Comparison of ENCODE assay signal across 23 cellular contexts in genomic region chr5:76625087-76625860, GRCh38. TPM values are rescaled to one million over a fixed set of nuclear protein-coding genes. Genes with fewer than 3 reads are reported as not detected.
A peak's percentile ranks its signal among the peaks of the same experiment; 100 is the strongest.
DNase-seq lines count a peak whose midpoint lies in the region; ATAC-seq, FAIRE-seq and TF ChIP-seq lines count a peak whose summit lies in the region.
"Had no signal": no experiment of that assay in that cellular context is flagged by ENCODE, and none has a peak within 500 bp of the region (broad histone marks: within the 10 kb centered on the region; RNA-seq: fewer than 3 reads in every experiment).

No MANE protein-coding gene starts in this region.

- peaks cover 18% of the 10 kb centered on the region for H3K4me1 Mint-ChIP-seq in activated CD8-positive, alpha-beta T cell treated with anti-CD3 and anti-CD28 coated beads for 36 hours (ENCODE audit: low read depth)
- peaks cover 24% of the 10 kb centered on the region for H3K4me1 Mint-ChIP-seq in activated CD8-positive, alpha-beta T cell treated with anti-CD3 and anti-CD28 coated beads, Interleukin-2, amount 10 ng/mL, durations not matched to agents 7 days and 5 days (ENCODE audit: low read depth)
- peaks cover 20% of the 10 kb centered on the region for H3K4me1 Mint-ChIP-seq in T-helper 17 cell
- H3K4me1 Mint-ChIP-seq in natural killer cell treated with Interleukin-12 subunit alpha and Interleukin-12 subunit beta and Interleukin-15 and Interleukin-18, amount 100 ng/mL, for 72 hours (ENCODE audit: low read depth in 2 of 2): peaks cover 46 to 57% of the 10 kb centered on the region in 2 donors

- no peak overlapping the region for H3K4me3 Mint-ChIP-seq in activated CD8-positive, alpha-beta T cell treated with anti-CD3 and anti-CD28 coated beads for 36 hours
- H3K4me3 Mint-ChIP-seq in activated CD8-positive, alpha-beta T cell treated with anti-CD3 and anti-CD28 coated beads, Interleukin-2, amount 10 ng/mL, durations not matched to agents 7 days and 5 days: no peak overlapping the region
- H3K4me3 Mint-ChIP-seq in T-helper 17 cell: peak overlapping the region; percentile 63
- peak overlapping the region; percentile 29 for H3K4me3 Mint-ChIP-seq in natural killer cell treated with Interleukin-12 subunit alpha and Interleukin-12 subunit beta and Interleukin-15 and Interleukin-18, amount 100 ng/mL, for 72 hours

- BruUV-seq in endothelial cell of umbilical vein (replicated peaks; lab: Mats Ljungman, UMichigan): no TSS peak

- intact Hi-C loops in activated CD8-positive, alpha-beta T cell treated with anti-CD3 and anti-CD28 coated beads for 36 hours (cut with micrococcal nuclease): no loop called here
- intact Hi-C loops in endothelial cell of umbilical vein (cut with micrococcal nuclease) (loop anchor here (1.0 to 2.0 kb wide), 3 partner anchors 14 to 90 kb away; no protein-coding TSS in a partner anchor), ovary (cut with DNase I) (no loop called here)

- peak; percentile 85 for FAIRE-seq in endothelial cell of umbilical vein (lab: Jason Lieb, UNC)
- FAIRE-seq: A549 had no signal

- no peaks in the 10 kb centered on the region for H3K27me3 Mint-ChIP-seq in activated CD8-positive, alpha-beta T cell treated with anti-CD3 and anti-CD28 coated beads for 36 hours
- no peaks in the 10 kb centered on the region for H3K27me3 Mint-ChIP-seq in activated CD8-positive, alpha-beta T cell treated with anti-CD3 and anti-CD28 coated beads, Interleukin-2, amount 10 ng/mL, durations not matched to agents 7 days and 5 days (ENCODE audit: low read depth)
- no peaks in the 10 kb centered on the region for H3K27me3 Mint-ChIP-seq in T-helper 17 cell
- H3K27me3 Mint-ChIP-seq in natural killer cell treated with Interleukin-12 subunit alpha and Interleukin-12 subunit beta and Interleukin-15 and Interleukin-18, amount 100 ng/mL, for 72 hours: no peaks in the 10 kb centered on the region

- WGBS in ovary, 3 donors: 61 to 75% (median 71%) methylated on average over 9 of the region's 9 CpGs

- H3K36me3 ChIP-seq in endothelial cell of umbilical vein (ENCODE audit: control insufficient read depth in 2 of 2, extremely low read depth in 1 of 2, insufficient read depth in 2 of 2, low read length in 2 of 2): no peaks in the 10 kb centered on the region
- H3K36me3 ChIP-seq in WERI-Rb-1: no peaks in the 10 kb centered on the region
- H3K36me3 ChIP-seq in ovary: no peaks in the 10 kb centered on the region
- H3K36me3 ChIP-seq: breast epithelium, vagina had no signal

- H3K79me2 ChIP-seq in endothelial cell of umbilical vein (ENCODE audit: control insufficient read depth, insufficient read depth, low read length): no peaks in the 10 kb centered on the region
- H3K79me2 ChIP-seq: parathyroid adenoma had no signal

- H2AFZ ChIP-seq in endothelial cell of umbilical vein (ENCODE audit: low read depth, low read length): peak overlapping the region; percentile 25
- H2AFZ ChIP-seq: parathyroid adenoma had no signal

- no peak for TF ChIP-seq CTCF in activated CD8-positive, alpha-beta T cell treated with anti-CD3 and anti-CD28 coated beads for 36 hours (IDR thresholded peaks at IDR 0.05)
- TF ChIP-seq CTCF in endothelial cell of umbilical vein (IDR thresholded peaks at IDR 0.05; ENCODE audit: extremely low read depth in 1 of 2, insufficient read depth in 1 of 2, low read depth in 1 of 2, low read length in 2 of 2) (no peak), WERI-Rb-1 (IDR thresholded peaks at IDR 0.05; ENCODE audit: low read depth, low read length) (no peak), ovary (IDR thresholded peaks at IDR 0.05) (no peak)

- no peak for TF ChIP-seq POLR2A in endothelial cell of umbilical vein (IDR thresholded peaks at IDR 0.05; ENCODE audit: low read depth, low read length)
- TF ChIP-seq POLR2A in ovary (IDR thresholded peaks at IDR 0.05): no peak

- CTCF ChIA-PET in activated CD8-positive, alpha-beta T cell treated with anti-CD3 and anti-CD28 coated beads for 36 hours (lab: Charles Lee): interaction anchor here (0.6 to 1.7 kb wide), 5 partner anchors 13 to 299 kb away, joined by 3 to 5 read pairs (median 3); no protein-coding TSS in a partner anchor
- CTCF ChIA-PET in activated CD8-positive, alpha-beta T cell treated with anti-CD3 and anti-CD28 coated beads, Interleukin-2, amount 10 ng/mL, durations not matched to agents 7 days and 5 days (lab: Charles Lee): interaction anchor here (0.8 to 1.3 kb wide), 2 partner anchors 15 to 17 kb away, joined by 3 to 4 read pairs; no protein-coding TSS in a partner anchor
- CTCF ChIA-PET in endothelial cell of umbilical vein (lab: Charles Lee): interaction anchor here (1.0 to 2.1 kb wide), 6 partner anchors 9 to 149 kb away, joined by 3 to 13 read pairs (median 4); no protein-coding TSS in a partner anchor

- DNase-seq in activated CD8-positive, alpha-beta T cell treated with anti-CD3 and anti-CD28 coated beads for 36 hours: no peak
- no peak for DNase-seq in activated CD8-positive, alpha-beta T cell treated with anti-CD3 and anti-CD28 coated beads, Interleukin-2, amount 10 ng/mL, durations not matched to agents 7 days and 5 days
- DNase-seq in T-helper 17 cell (no peak), endothelial cell of umbilical vein (ENCODE audit: low read depth, low spot score) (peak; percentile 80), NCI-H1417 treated with DMSO at 0.1 percent for 48 hours (lab: John Stamatoyannopoulos, UW) (no peak), WERI-Rb-1 (no peak), ovary (no peak)
- DNase-seq in natural killer cell treated with Interleukin-12 subunit alpha and Interleukin-12 subunit beta and Interleukin-15 and Interleukin-18, amount 100 ng/mL, for 72 hours (ENCODE audit: low spot score): no peak
- DNase-seq: activated CD8-positive, alpha-beta memory T cell treated with anti-CD3 and anti-CD28 coated beads for 24 hours; cortex of kidney; GF-D8; islet precursor cell; lower lobe of right lung; NCI-H69; SW 1271; testis had no signal

- peak overlapping the region; percentile 34 for H3K9ac ChIP-seq in endothelial cell of umbilical vein (replicated peaks; ENCODE audit: extremely low read depth, insufficient read depth, low read length)
- H3K9ac ChIP-seq: BLaER1 treated with 17β-estradiol and CSF1 and Interleukin-3, amounts not matched to agents 10 nM and 100 nM; parathyroid adenoma had no signal

- H3K27ac Mint-ChIP-seq in activated CD8-positive, alpha-beta T cell treated with anti-CD3 and anti-CD28 coated beads for 36 hours: peak overlapping the region; percentile 25
- H3K27ac Mint-ChIP-seq in activated CD8-positive, alpha-beta T cell treated with anti-CD3 and anti-CD28 coated beads, Interleukin-2, amount 10 ng/mL, durations not matched to agents 7 days and 5 days: no peak overlapping the region
- peak overlapping the region; percentile 63 for H3K27ac Mint-ChIP-seq in T-helper 17 cell
- H3K27ac Mint-ChIP-seq in natural killer cell treated with Interleukin-12 subunit alpha and Interleukin-12 subunit beta and Interleukin-15 and Interleukin-18, amount 100 ng/mL, for 72 hours: peak overlapping the region; percentile 55 to 67

- no peak for ATAC-seq in activated CD8-positive, alpha-beta T cell treated with anti-CD3 and anti-CD28 coated beads for 36 hours
- no peak for ATAC-seq in activated CD8-positive, alpha-beta T cell treated with anti-CD3 and anti-CD28 coated beads, Interleukin-2, amount 10 ng/mL, durations not matched to agents 7 days and 5 days
- ATAC-seq in T-helper 17 cell: no peak
- peak in 1 of 2 donors; percentile 50 for ATAC-seq in natural killer cell treated with Interleukin-12 subunit alpha and Interleukin-12 subunit beta and Interleukin-15 and Interleukin-18, amount 100 ng/mL, for 72 hours
- ATAC-seq: A549, lower lobe of right lung, sciatic nerve had no signal

- H3K27me3 ChIP-seq in endothelial cell of umbilical vein (ENCODE audit: control insufficient read depth in 2 of 2, insufficient read depth in 2 of 2, low read length in 2 of 2) (no peaks in the 10 kb centered on the region), WERI-Rb-1 (ENCODE audit: insufficient read depth, low read depth, severe bottlenecking) (no peaks in the 10 kb centered on the region), ovary (no peaks in the 10 kb centered on the region)
- H3K27me3 ChIP-seq: BLaER1 treated with 17β-estradiol and CSF1 and Interleukin-3, amounts not matched to agents 10 nM and 100 nM; breast epithelium; testis; vagina had no signal

- H3K4me1 ChIP-seq in endothelial cell of umbilical vein (ENCODE audit: control insufficient read depth, extremely low read depth, insufficient read depth, low read length) (peaks cover 17% of the 10 kb centered on the region), ovary (ENCODE audit: insufficient read depth) (no peaks in the 10 kb centered on the region)
- H3K4me1 ChIP-seq: breast epithelium, lower lobe of right lung, parathyroid adenoma, testis, vagina had no signal

- H3K36me3 Mint-ChIP-seq in activated CD8-positive, alpha-beta T cell treated with anti-CD3 and anti-CD28 coated beads for 36 hours (ENCODE audit: low read depth): peaks cover 11% of the 10 kb centered on the region
- peaks cover 36% of the 10 kb centered on the region for H3K36me3 Mint-ChIP-seq in activated CD8-positive, alpha-beta T cell treated with anti-CD3 and anti-CD28 coated beads, Interleukin-2, amount 10 ng/mL, durations not matched to agents 7 days and 5 days (ENCODE audit: low read depth)
- H3K36me3 Mint-ChIP-seq in T-helper 17 cell (ENCODE audit: low read depth): peaks cover 10% of the 10 kb centered on the region
- peaks cover 17% of the 10 kb centered on the region for H3K36me3 Mint-ChIP-seq in natural killer cell treated with Interleukin-12 subunit alpha and Interleukin-12 subunit beta and Interleukin-15 and Interleukin-18, amount 100 ng/mL, for 72 hours

- no peak for TF ChIP-seq EP300 in ovary (IDR thresholded peaks at IDR 0.05)

- POLR2A ChIA-PET in activated CD8-positive, alpha-beta T cell treated with anti-CD3 and anti-CD28 coated beads for 36 hours (lab: Charles Lee): no interaction called here
- POLR2A ChIA-PET in activated CD8-positive, alpha-beta T cell treated with anti-CD3 and anti-CD28 coated beads, Interleukin-2, amount 10 ng/mL, durations not matched to agents 7 days and 5 days (lab: Charles Lee): no interaction called here
- POLR2A ChIA-PET in endothelial cell of umbilical vein (lab: Charles Lee): no interaction called here

- no peaks in the 10 kb centered on the region for H4K20me1 ChIP-seq in endothelial cell of umbilical vein (replicated peaks; ENCODE audit: control insufficient read depth, extremely low read depth, insufficient read depth, low read length)

- peak overlapping the region; percentile 33 for H3K4me2 ChIP-seq in endothelial cell of umbilical vein (ENCODE audit: insufficient read depth, low read length)
- H3K4me2 ChIP-seq: A549 had no signal

- H3K9me1 ChIP-seq in endothelial cell of umbilical vein (replicated peaks; ENCODE audit: control insufficient read depth, extremely low read depth, insufficient read depth, low read length): no peaks in the 10 kb centered on the region

- H3K9me3 ChIP-seq in T-helper 17 cell (ENCODE audit: control insufficient read depth, low read length, poor library complexity, severe bottlenecking): no peaks in the 10 kb centered on the region
- H3K9me3 ChIP-seq in endothelial cell of umbilical vein (replicated peaks; ENCODE audit: control insufficient read depth, insufficient read depth, low read length): no peaks in the 10 kb centered on the region
- no peaks in the 10 kb centered on the region for H3K9me3 ChIP-seq in WERI-Rb-1 (ENCODE audit: severe bottlenecking)
- H3K9me3 ChIP-seq in ovary: no peaks in the 10 kb centered on the region
- H3K9me3 ChIP-seq: A549; BLaER1 treated with 17β-estradiol and CSF1 and Interleukin-3, amounts not matched to agents 10 nM and 100 nM; breast epithelium; lower lobe of right lung; testis; vagina had no signal

- H3K27ac ChIP-seq in endothelial cell of umbilical vein (ENCODE audit: insufficient read depth, low read depth, low read length) (peak overlapping the region; percentile 59), WERI-Rb-1 (no peak overlapping the region), ovary (no peak overlapping the region)
- H3K27ac ChIP-seq: BLaER1 treated with 17β-estradiol and CSF1 and Interleukin-3, amounts not matched to agents 10 nM and 100 nM; breast epithelium; lower lobe of right lung; parathyroid adenoma; testis; vagina; VCaP had no signal

- no peaks in the 10 kb centered on the region for H3K9me3 Mint-ChIP-seq in activated CD8-positive, alpha-beta T cell treated with anti-CD3 and anti-CD28 coated beads for 36 hours
- no peaks in the 10 kb centered on the region for H3K9me3 Mint-ChIP-seq in activated CD8-positive, alpha-beta T cell treated with anti-CD3 and anti-CD28 coated beads, Interleukin-2, amount 10 ng/mL, durations not matched to agents 7 days and 5 days (ENCODE audit: insufficient read depth)
- H3K9me3 Mint-ChIP-seq in natural killer cell treated with Interleukin-12 subunit alpha and Interleukin-12 subunit beta and Interleukin-15 and Interleukin-18, amount 100 ng/mL, for 72 hours: no peaks in the 10 kb centered on the region

- H3K4me3 ChIP-seq in endothelial cell of umbilical vein (replicated peaks in 1 of 3; ENCODE audit: insufficient read depth in 1 of 3, low read depth in 1 of 3, low read length in 3 of 3) (no peak overlapping the region), WERI-Rb-1 (ENCODE audit: low read depth, low read length) (no peak overlapping the region), ovary (no peak overlapping the region)
- H3K4me3 ChIP-seq: A549; BLaER1 treated with 17β-estradiol and CSF1 and Interleukin-3, amounts not matched to agents 10 nM and 100 nM; breast epithelium; lower lobe of right lung; testis; vagina had no signal

- dilution Hi-C loops in endothelial cell of umbilical vein (cut with MboI; ENCODE audit: extremely low pct_ligation_motif_present, low sequenced_read_pairs): no loop called here

RNA-seq across cellular contexts. Expression of gene F2RL2, which starts 2.1 kb away (rescaled TPM):
- not detected for total RNA-seq in activated CD8-positive, alpha-beta T cell treated with anti-CD3 and anti-CD28 coated beads for 36 hours
- total RNA-seq in activated CD8-positive, alpha-beta T cell treated with anti-CD3 and anti-CD28 coated beads, Interleukin-2, amount 10 ng/mL, durations not matched to agents 7 days and 5 days: not detected
- total RNA-seq in T-helper 17 cell: not detected
- 10.2 and 19.8 TPM in 2 replicates for total RNA-seq in endothelial cell of umbilical vein
- 33.0 and 33.3 TPM in 2 replicates for polyA plus RNA-seq in endothelial cell of umbilical vein
- polyA plus RNA-seq in endothelial cell of umbilical vein (2011; cell fraction: cytosol; rRNA removed): 12.7 and 13.3 TPM in 2 replicates
- polyA plus RNA-seq in endothelial cell of umbilical vein (2011; cell fraction: nucleus; rRNA removed): 11.2 and 12.2 TPM in 2 replicates
- 6.0 and 7.0 TPM in 2 replicates for polyA plus RNA-seq in endothelial cell of umbilical vein (2012)
- 65.1 and 69.9 TPM in 2 replicates for polyA minus RNA-seq in endothelial cell of umbilical vein
- polyA minus RNA-seq in endothelial cell of umbilical vein (2011; cell fraction: cytosol; rRNA and poly(A)+ RNA removed): not detected
- polyA minus RNA-seq in endothelial cell of umbilical vein (2011; cell fraction: nucleus; rRNA and poly(A)+ RNA removed): 13.6 and 19.6 TPM in 2 replicates
- not detected for total RNA-seq in natural killer cell treated with Interleukin-12 subunit alpha and Interleukin-12 subunit beta and Interleukin-15 and Interleukin-18, amount 100 ng/mL, for 72 hours
- total RNA-seq in ovary: under 1 TPM in 3 of 7 donors, not detected in 4; 0.10 to 0.22 (median 0.15) TPM
- under 1 TPM; 0.06 to 0.97 TPM for polyA plus RNA-seq in ovary
- total RNA-seq: lower lobe of right lung, testis, vagina had no signal

Comparison
In these comparisons a context has a peak if more than half of its experiments do, and no peak if none do; other contexts are left out.
1. H3K4me3 Mint-ChIP-seq: peak in T-helper 17 cell (single experiment) and natural killer cell treated with Interleukin-12 subunit alpha and Interleukin-12 subunit beta and Interleukin-15 and Interleukin-18, amount 100 ng/mL, for 72 hours (single experiment); none in activated CD8-positive, alpha-beta T cell treated with anti-CD3 and anti-CD28 coated beads for 36 hours (single experiment) and activated CD8-positive, alpha-beta T cell treated with anti-CD3 and anti-CD28 coated beads, Interleukin-2, amount 10 ng/mL, durations not matched to agents 7 days and 5 days (single experiment).